11 cellular contexts compared by ENCODE assay signal in genomic region chr6:170265655-170266054, GRCh38.
A peak's percentile ranks its signal among the peaks of the same experiment; 100 is the strongest.
DNase-seq lines count a peak whose midpoint lies in the region; ATAC-seq and TF ChIP-seq lines count a peak whose summit lies in the region.
"Had no signal": no experiment of that assay in that cellular context is flagged by ENCODE, and none has a peak within 500 bp of the region (broad histone marks: within the 10 kb centered on the region; RNA-seq: fewer than 3 reads in every experiment).

No MANE protein-coding gene starts in this region.

- DNase-seq in COR-L47 (lab: John Stamatoyannopoulos, UW) (peak; percentile 74), NCI-H524 treated with DMSO at 0.1 percent for 48 hours (lab: John Stamatoyannopoulos, UW) (peak; percentile 25), head of caudate nucleus (peak; percentile 50 to 91 (median 79)), nephron progenitor cell (no peak), EL (no peak), NCI-H345 (lab: John Stamatoyannopoulos, UW) (no peak)
- DNase-seq: stimulated activated naive CD4-positive, alpha-beta T cell; T-helper 1 cell had no signal

- ATAC-seq in GM18519 (IDR thresholded peaks at IDR 0.05; ENCODE audit: low FRiP score, unreplicated experiment) (no peak), GM21367 (IDR thresholded peaks at IDR 0.05; ENCODE audit: unreplicated experiment) (no peak)

- H3K36me3 Mint-ChIP-seq in nephron progenitor cell (ENCODE audit: low read depth): no peaks in the 10 kb centered on the region

- no peak for TF ChIP-seq CTCF in nephron progenitor cell (IDR thresholded peaks at IDR 0.05)

- no peaks in the 10 kb centered on the region for H3K9me3 Mint-ChIP-seq in nephron progenitor cell

- H3K4me1 Mint-ChIP-seq in nephron progenitor cell: peaks cover 81% of the 10 kb centered on the region
- H3K4me1 Mint-ChIP-seq: B cell had no signal

- intact Hi-C loops in head of caudate nucleus (cut with DNase I): no loop called here

- H3K4me3 Mint-ChIP-seq in nephron progenitor cell: peak overlapping the region; percentile 6
- H3K4me3 Mint-ChIP-seq: B cell had no signal

- peak overlapping the region; percentile 94 for H3K27ac Mint-ChIP-seq in nephron progenitor cell
- H3K27ac Mint-ChIP-seq: B cell had no signal

- no peaks in the 10 kb centered on the region for H3K27me3 Mint-ChIP-seq in nephron progenitor cell (ENCODE audit: low read depth, poor library complexity)

Comparison
In these comparisons a context has a peak if more than half of its experiments do, and no peak if none do; other contexts are left out.
1. DNase-seq: peak in COR-L47 (single experiment), NCI-H524 treated with DMSO at 0.1 percent for 48 hours (single experiment) and head of caudate nucleus (42 of 42); none in nephron progenitor cell (single experiment), EL (single experiment) and NCI-H345 (single experiment).